In genomic region chr12:104407922-104408321, GRCh38 we compare ENCODE assay signal across 20 cellular contexts. TPM values are rescaled to one million over a fixed set of nuclear protein-coding genes. Genes with fewer than 3 reads are reported as not detected.
DNase-seq lines count a peak whose midpoint lies in the region; ATAC-seq, FAIRE-seq and TF ChIP-seq lines count a peak whose summit lies in the region.
"Had no signal": no experiment of that assay in that cellular context is flagged by ENCODE, and none has a peak within 500 bp of the region (broad histone marks: within the 10 kb centered on the region; RNA-seq: fewer than 3 reads in every experiment).

No MANE protein-coding gene starts in this region.

- no peak overlapping the region for H3K4me3 ChIP-seq in A549
- peak overlapping the region; percentile 29 for H3K4me3 ChIP-seq in BE2C (ENCODE audit: low read depth, low read length)
- peak overlapping the region; percentile 64 for H3K4me3 ChIP-seq in adipocyte (ENCODE audit: low read length)
- H3K4me3 ChIP-seq: BLaER1 treated with 17β-estradiol and CSF1 and Interleukin-3, amounts not matched to agents 10 nM and 100 nM; Peyer's patch; SJSA1 had no signal

- ATAC-seq in A549 (peak; percentile 45 to 65), GM18909 (IDR thresholded peaks at IDR 0.05; ENCODE audit: poor library complexity, unreplicated experiment) (no peak), HG02973 (IDR thresholded peaks at IDR 0.05; ENCODE audit: unreplicated experiment) (no peak)

- no peak overlapping the region for H3K9ac ChIP-seq in adipocyte (ENCODE audit: low read length)
- H3K9ac ChIP-seq: BLaER1 treated with 17β-estradiol and CSF1 and Interleukin-3, amounts not matched to agents 10 nM and 100 nM had no signal

- no peak for TF ChIP-seq CTCF in A549 (IDR thresholded peaks at IDR 0.05)
- no peak for TF ChIP-seq CTCF in BE2C (IDR thresholded peaks at IDR 0.05; ENCODE audit: low read depth, low read length)

- H3K4me1 ChIP-seq in A549 (peaks cover 35% of the 10 kb centered on the region), BE2C (peaks cover 25% of the 10 kb centered on the region), adipocyte (ENCODE audit: control insufficient read depth, insufficient read depth, low read length) (peaks cover 29% of the 10 kb centered on the region)
- H3K4me1 ChIP-seq: BLaER1 treated with 17β-estradiol and CSF1 and Interleukin-3, amounts not matched to agents 10 nM and 100 nM; SJSA1 had no signal

- WGBS in A549 (ENCODE audit: missing lambda C conversion rate): 81% methylated on average over 4 of the region's 4 CpGs

- TF ChIP-seq EP300 in A549 (IDR thresholded peaks at IDR 0.05): no peak

- H3K36me3 ChIP-seq in BE2C (no peaks in the 10 kb centered on the region), adipocyte (ENCODE audit: control insufficient read depth, insufficient read depth, low read length, severe bottlenecking) (no peaks in the 10 kb centered on the region)
- H3K36me3 ChIP-seq: BLaER1 treated with 17β-estradiol and CSF1 and Interleukin-3, amounts not matched to agents 10 nM and 100 nM; Peyer's patch; SJSA1 had no signal

- no peaks in the 10 kb centered on the region for H3K27me3 ChIP-seq in BE2C
- H3K27me3 ChIP-seq in adipocyte (replicated peaks; ENCODE audit: control insufficient read depth, insufficient read depth, low read length): no peaks in the 10 kb centered on the region
- H3K27me3 ChIP-seq: BLaER1 treated with 17β-estradiol and CSF1 and Interleukin-3, amounts not matched to agents 10 nM and 100 nM; Peyer's patch; SJSA1 had no signal

- TF ChIP-seq POLR2A in A549 (IDR thresholded peaks at IDR 0.05; ENCODE audit: low read length): no peak
- TF ChIP-seq POLR2A in erythroblast (IDR thresholded peaks at IDR 0.05; ENCODE audit: low read length): no peak

- no peak for FAIRE-seq in A549 (lab: Jason Lieb, UNC)

- H3K27ac ChIP-seq in A549: peak overlapping the region; percentile 70 to 86
- H3K27ac ChIP-seq: BLaER1 treated with 17β-estradiol and CSF1 and Interleukin-3, amounts not matched to agents 10 nM and 100 nM; SJSA1 had no signal

- H3K4me2 ChIP-seq in A549: peak overlapping the region; percentile 75
- H3K4me2 ChIP-seq: BLaER1 treated with 17β-estradiol and CSF1 and Interleukin-3, amounts not matched to agents 10 nM and 100 nM had no signal

- CTCF ChIA-PET in A549 (lab: Yijun Ruan, JAX): interaction anchor here (0.5 to 1.6 kb wide), 6 partner anchors 18 to 599 kb away, joined by 3 to 6 read pairs (median 3); partner anchors contain the start of gene CHST11

- no peak for TF ChIP-seq RAD21 in A549 (conservative IDR thresholded peaks at IDR 0.05 in 1 of 2, IDR thresholded peaks at IDR 0.05 in 1 of 2)

- DNase-seq in A549 (ENCODE audit: low read depth in 1 of 2, low spot score in 1 of 2) (peak; percentile 34 to 46), BE2C (no peak), adipocyte (ENCODE audit: low read depth) (no peak), left kidney (ENCODE audit: low read depth, low spot score) (peak; percentile 7), CD1c-positive myeloid dendritic cell (ENCODE audit: extremely low spot score) (no peak), erythroblast (lab: John Stamatoyannopoulos, UW) (no peak)
- DNase-seq: GF-D8, KBM-7, MM.1S, NCI-H1092, NCI-H1436, NCI-H1930, NCI-H345, NCI-H524, NCI-H82 had no signal

- POLR2A ChIA-PET in A549 (lab: Yijun Ruan, JAX): interaction anchor here (0.7 kb wide), 1 partner anchor 727 kb away, joined by 4 read pairs; no protein-coding TSS in a partner anchor

- peaks cover 10% of the 10 kb centered on the region; the same call in 1 of the 3 replicates for H3K9me3 ChIP-seq in A549
- no peaks in the 10 kb centered on the region; the same call in 1 of the 2 replicates for H3K9me3 ChIP-seq in BE2C
- no peaks in the 10 kb centered on the region for H3K9me3 ChIP-seq in adipocyte (ENCODE audit: control insufficient read depth, low read length)
- H3K9me3 ChIP-seq: Peyer's patch, SJSA1 had no signal

TF ChIP-seq in A549, 52 proteins besides CTCF, POLR2A, EP300 and RAD21:
- no peak for TF ChIP-seq HES2 (IDR thresholded peaks at IDR 0.05)
- peak; percentile 74; the same call in 1 of the 2 replicates for TF ChIP-seq ESRRA (IDR thresholded peaks at IDR 0.05; ENCODE audit: borderline replicate concordance, low read length)

RNA-seq across cellular contexts. Expression of gene CHST11, which starts 48.8 kb away (rescaled TPM):
- polyA plus RNA-seq in A549 (2011; rRNA removed) (21.8 and 24.0 TPM in 2 replicates), A549 (2017; fragmentation: RNase III; extraction: RNeasy Plus Mini Kit Qiagen cat#74134 plus additional on column Dnase treatment) (19.2 to 21.2 TPM (median 20.2 TPM) in 3 replicates)
- 56.7 and 58.5 TPM in 2 replicates for polyA plus RNA-seq in A549 (2012; cell fraction: cytosol; rRNA removed)
- 68.8 and 95.1 TPM in 2 replicates for polyA plus RNA-seq in A549 (2012; cell fraction: nucleus; rRNA removed)
- polyA minus RNA-seq in A549 (2011; rRNA and poly(A)+ RNA removed): 25.4 and 30.0 TPM in 2 replicates
- polyA plus RNA-seq in BE2C (2012; ENCODE audit: insufficient read depth, insufficient read length, low read depth): 38.2 TPM

Comparison
In these comparisons a context has a peak if more than half of its experiments do, and no peak if none do; other contexts are left out.
1. ATAC-seq: peak in A549 (2 of 2); none in GM18909 (single experiment) and HG02973 (single experiment).
2. DNase-seq: peak in A549 (2 of 2) and left kidney (single experiment); none in BE2C (single experiment), adipocyte (single experiment), CD1c-positive myeloid dendritic cell (single experiment) and erythroblast (0 of 2).